7 cellular contexts compared by ENCODE assay signal in genomic region chr9:127225747-127226646, GRCh38. TPM values are rescaled to one million over a fixed set of nuclear protein-coding genes. Genes with fewer than 3 reads are reported as not detected.
DNase-seq lines count a peak whose midpoint lies in the region; ATAC-seq, FAIRE-seq and TF ChIP-seq lines count a peak whose summit lies in the region.

No MANE protein-coding gene starts in this region.

- H3K27me3 Mint-ChIP-seq in nephron (ENCODE audit: low read depth) = peaks cover 31% of the 10 kb centered on the region

- H3K36me3 Mint-ChIP-seq in nephron (ENCODE audit: low read depth) = peaks cover 3% of the 10 kb centered on the region

- peaks cover 13% of the 10 kb centered on the region for H3K4me1 Mint-ChIP-seq in nephron

- DNase-seq in GM12892 (ENCODE audit: insufficient read length) = no peak
- DNase-seq in NCI-H2171 treated with DMSO at 0.1 percent for 48 hours (lab: John Stamatoyannopoulos, UW) = peak; percentile 54
- DNase-seq in dorsolateral prefrontal cortex = peak in 3 of 10 donors; percentile 36 to 46 (median 45)
- no peak for DNase-seq in SHP77 treated with DMSO at 0.1 percent for 48 hours (lab: John Stamatoyannopoulos, UW)

- peak overlapping the region; percentile 51 to 92 (median 82) for H3K4me3 ChIP-seq in dorsolateral prefrontal cortex

- ATAC-seq in GM21529 (IDR thresholded peaks at IDR 0.05; ENCODE audit: unreplicated experiment) (no peak), HG03108 (IDR thresholded peaks at IDR 0.05; ENCODE audit: unreplicated experiment) (no peak)

- TF ChIP-seq CTCF in dorsolateral prefrontal cortex (IDR thresholded peaks at IDR 0.05 in 54 of 56, conservative IDR thresholded peaks at IDR 0.05 in 2 of 56; ENCODE audit: low read depth in 1 of 56, partially characterized antibody in 56 of 56) = no peak
- TF ChIP-seq CTCF in nephron (IDR thresholded peaks at IDR 0.05; ENCODE audit: unreplicated experiment in 3 of 3) = no peak

- no peaks in the 10 kb centered on the region for H3K9me3 Mint-ChIP-seq in nephron

- intact Hi-C loops in dorsolateral prefrontal cortex (cut with DNase I) = loop anchor here (2.0 to 10.0 kb wide), 3 partner anchors 56 to 199 kb away; partner anchors contain the start of genes SLC2A8 (in 1 of the 2) and ZNF79 (in 1 of the 2)

- H3K27ac ChIP-seq in dorsolateral prefrontal cortex = peak overlapping the region in 55 of 59 donors; percentile 8 to 92 (median 80)

- H3K27me3 ChIP-seq in dorsolateral prefrontal cortex = no peaks in the 10 kb centered on the region

- H3K4me3 Mint-ChIP-seq in nephron = peak overlapping the region; percentile 76 to 84 (median 84)

- peak; percentile 48 for FAIRE-seq in GM12892 (lab: Jason Lieb, UNC)

- no peak for TF ChIP-seq POLR2A in GM12892 (IDR thresholded peaks at IDR 0.05; ENCODE audit: low read depth, low read length)

- H3K27ac Mint-ChIP-seq in nephron = peak overlapping the region in 2 of 3 experiments; percentile 1 to 6

RNA-seq across cellular contexts. Expression of gene GARNL3, which starts 38.6 kb away (rescaled TPM):
- polyA plus RNA-seq in GM12892 (2012; ENCODE audit: missing spikeins) = 6.1 TPM
- 100 to 1,000 TPM in 54 of 120 experiments, 10 to 100 TPM in 66; 69.3 to 135 (median 98.3) TPM for total RNA-seq in dorsolateral prefrontal cortex
